20 cellular contexts compared by ENCODE assay signal in genomic region chr2:19807866-19808265, GRCh38.
A peak's percentile ranks its signal among the peaks of the same experiment; 100 is the strongest.
DNase-seq lines count a peak whose midpoint lies in the region; ATAC-seq and TF ChIP-seq lines count a peak whose summit lies in the region.
"Had no signal": no experiment of that assay in that cellular context is flagged by ENCODE, and none has a peak within 500 bp of the region (broad histone marks: within the 10 kb centered on the region; RNA-seq: fewer than 3 reads in every experiment).

No MANE protein-coding gene starts in this region.

- H3K36me3 ChIP-seq in tibial artery (no peaks in the 10 kb centered on the region), PC-3 (ENCODE audit: low read depth, low read length) (no peaks in the 10 kb centered on the region)

- H3K27ac ChIP-seq in RWPE1: peak overlapping the region; percentile 46
- peak overlapping the region; percentile 69 to 77 for H3K27ac ChIP-seq in tibial artery
- no peak overlapping the region for H3K27ac ChIP-seq in PC-3 (ENCODE audit: low read length)
- H3K27ac ChIP-seq: C4-2B, SK-N-MC had no signal

- BruUV-seq in PC-3 (replicated peaks; lab: Mats Ljungman, UMichigan): no TSS peak

- no peak overlapping the region for H3K4me3 ChIP-seq in tibial artery
- no peak overlapping the region for H3K4me3 ChIP-seq in PC-3 (ENCODE audit: low read length)
- H3K4me3 ChIP-seq: SK-N-MC had no signal

- CTCF ChIA-PET in RWPE1 (lab: Yijun Ruan, JAX): interaction anchor here (0.7 kb wide), 1 partner anchor 140 kb away, joined by 3 read pairs; no protein-coding TSS in a partner anchor
- CTCF ChIA-PET in PC-3 (lab: Charles Lee): no interaction called here

- peaks cover 7% of the 10 kb centered on the region for H3K27me3 Mint-ChIP-seq in glutamatergic neuron (ENCODE audit: unreplicated experiment)

- intact Hi-C loops in tibial artery (cut with DNase I; ENCODE audit: low total_unique reads): loop anchor here (5.0 kb wide), 1 partner anchor 49 kb away; no protein-coding TSS in a partner anchor
- intact Hi-C loops in PC-3 (cut with micrococcal nuclease): no loop called here

- TF ChIP-seq CTCF in RWPE1 (conservative IDR thresholded peaks at IDR 0.05; ENCODE audit: low read depth) (no peak), glutamatergic neuron (IDR thresholded peaks at IDR 0.05; ENCODE audit: partially characterized antibody, unreplicated experiment) (no peak), tibial artery (IDR thresholded peaks at IDR 0.05) (no peak), PC-3 (conservative IDR thresholded peaks at IDR 0.05; ENCODE audit: low read depth, low read length) (no peak)

- H3K4me3 Mint-ChIP-seq in glutamatergic neuron (ENCODE audit: unreplicated experiment): no peak overlapping the region
- H3K4me3 Mint-ChIP-seq: B cell; CD8-positive, alpha-beta T cell had no signal

- DNase-seq in RWPE1 (ENCODE audit: low spot score): no peak
- DNase-seq in ecto neural progenitor cell (ENCODE audit: low spot score): peak; percentile 34
- DNase-seq in glutamatergic neuron: no peak
- no peak for DNase-seq in tibial artery
- no peak for DNase-seq in PC-3
- no peak for DNase-seq in H4 (ENCODE audit: low spot score)
- DNase-seq in stimulated activated CD4-positive, alpha-beta T cell treated with anti-CD3 and anti-CD28 coated beads, Interleukin-15, amount 100 ng/mL, for 24 hours: no peak
- DNase-seq: CD8-positive, alpha-beta T cell; DMS 273 treated with DMSO at 0.1 percent for 48 hours; DMS79 treated with DMSO at 0.1 percent for 48 hours; GF-D8; KBM-7; MM.1S; NCI-H2029; NCI-H526 treated with DMSO at 0.1 percent for 48 hours; SIG-M5 had no signal

- peaks cover 0 to 63% (median 45%) of the 10 kb centered on the region in 4 donors for H3K4me1 ChIP-seq in tibial artery
- H3K4me1 ChIP-seq in PC-3 (ENCODE audit: insufficient read depth, low read length): no peaks in the 10 kb centered on the region

- no peaks in the 10 kb centered on the region for H3K9me2 ChIP-seq in PC-3 (replicated peaks; ENCODE audit: low read length)

- H3K4me1 Mint-ChIP-seq in glutamatergic neuron (ENCODE audit: low read depth, unreplicated experiment): peaks cover 24% of the 10 kb centered on the region
- H3K4me1 Mint-ChIP-seq: B cell had no signal

- POLR2A ChIA-PET in RWPE1 (lab: Yijun Ruan, JAX; ENCODE audit: low non-redundant PET) (no interaction called here), PC-3 (lab: Charles Lee; ENCODE audit: unreplicated experiment) (no interaction called here)

- H3K79me2 ChIP-seq in PC-3 (ENCODE audit: low read length): no peaks in the 10 kb centered on the region

- no peak for ATAC-seq in PC-3
- ATAC-seq in GM21528 (IDR thresholded peaks at IDR 0.05; ENCODE audit: low FRiP score, unreplicated experiment): no peak
- ATAC-seq: CD8-positive, alpha-beta T cell had no signal

- H3K9me3 ChIP-seq in tibial artery (no peaks in the 10 kb centered on the region), PC-3 (ENCODE audit: low read length) (no peaks in the 10 kb centered on the region)

- H3F3A ChIP-seq in PC-3 (ENCODE audit: low read length, unreplicated experiment): no peaks in the 10 kb centered on the region

- H2AFZ ChIP-seq in PC-3 (ENCODE audit: low read length): no peak overlapping the region

- H3K27me3 ChIP-seq in tibial artery (no peaks in the 10 kb centered on the region), PC-3 (ENCODE audit: low read length) (no peaks in the 10 kb centered on the region)

- H3K36me3 Mint-ChIP-seq in glutamatergic neuron (ENCODE audit: unreplicated experiment): peaks cover 9% of the 10 kb centered on the region
- H3K36me3 Mint-ChIP-seq: CD8-positive, alpha-beta T cell had no signal

- no peaks in the 10 kb centered on the region for H4K20me1 ChIP-seq in PC-3 (ENCODE audit: low read length)

- H3K4me2 ChIP-seq in PC-3 (ENCODE audit: low read length): no peak overlapping the region

- H3K9ac ChIP-seq in PC-3 (ENCODE audit: low read length): no peak overlapping the region

- H3K9me3 Mint-ChIP-seq in glutamatergic neuron (ENCODE audit: unreplicated experiment): no peaks in the 10 kb centered on the region
- H3K9me3 Mint-ChIP-seq: CD8-positive, alpha-beta T cell had no signal

- peak overlapping the region; percentile 50 for H3K27ac Mint-ChIP-seq in glutamatergic neuron (ENCODE audit: unreplicated experiment)
- H3K27ac Mint-ChIP-seq: B cell; CD8-positive, alpha-beta T cell had no signal
